17 cellular contexts compared by ENCODE assay signal in genomic region chr13:33034897-33035296, GRCh38. TPM values are rescaled to one million over a fixed set of nuclear protein-coding genes. Genes with fewer than 3 reads are reported as not detected.
"Had no signal": no experiment of that assay in that cellular context is flagged by ENCODE, and none has a peak within 500 bp of the region (broad histone marks: within the 10 kb centered on the region; RNA-seq: fewer than 3 reads in every experiment).

No MANE protein-coding gene starts in this region.

- H3K9me3 Mint-ChIP-seq: activated CD4-positive, alpha-beta memory T cell treated with anti-CD3 and anti-CD28 coated beads for 36 hours; stimulated activated effector memory CD8-positive, alpha-beta T cell treated with anti-CD3 and anti-CD28 coated beads, Interleukin-12 subunit alpha, Interleukin-12 subunit beta, amount 100 ng/mL, for 72 hours; T-helper 2 cell treated with Interferon-gamma antibody and Interleukin-4, amounts not matched to agents 5 μg/mL and 100 μg/mL, for 36 hours had no signal

- H3K4me1 ChIP-seq: ascending aorta had no signal

- H3K4me3 ChIP-seq: ascending aorta, lung, smooth muscle cell had no signal

- H3K27ac Mint-ChIP-seq: activated CD4-positive, alpha-beta memory T cell treated with anti-CD3 and anti-CD28 coated beads for 36 hours; activated naive CD8-positive, alpha-beta T cell treated with anti-CD3 and anti-CD28 coated beads, Interleukin-2, amount 10 ng/mL, durations not matched to agents 7 days and 5 days; progenitor cell of endocrine pancreas; stimulated activated effector memory CD8-positive, alpha-beta T cell treated with anti-CD3 and anti-CD28 coated beads, Interleukin-12 subunit alpha, Interleukin-12 subunit beta, amount 100 ng/mL, for 72 hours; T-helper 2 cell treated with Interferon-gamma antibody and Interleukin-4, amounts not matched to agents 5 μg/mL and 100 μg/mL, for 36 hours had no signal

- H3K27me3 ChIP-seq: ascending aorta had no signal

- H3K36me3 Mint-ChIP-seq: activated CD4-positive, alpha-beta memory T cell treated with anti-CD3 and anti-CD28 coated beads for 36 hours; naive B cell; stimulated activated effector memory CD8-positive, alpha-beta T cell treated with anti-CD3 and anti-CD28 coated beads, Interleukin-12 subunit alpha, Interleukin-12 subunit beta, amount 100 ng/mL, for 72 hours had no signal

- ATAC-seq: right cardiac atrium; stimulated activated effector memory CD8-positive, alpha-beta T cell treated with anti-CD3 and anti-CD28 coated beads, Interleukin-12 subunit alpha, Interleukin-12 subunit beta, amount 100 ng/mL, for 72 hours had no signal

- H3K4me3 Mint-ChIP-seq: activated CD4-positive, alpha-beta memory T cell treated with anti-CD3 and anti-CD28 coated beads for 36 hours; activated naive CD8-positive, alpha-beta T cell treated with anti-CD3 and anti-CD28 coated beads, Interleukin-2, amount 10 ng/mL, durations not matched to agents 7 days and 5 days; stimulated activated effector memory CD8-positive, alpha-beta T cell treated with anti-CD3 and anti-CD28 coated beads, Interleukin-12 subunit alpha, Interleukin-12 subunit beta, amount 100 ng/mL, for 72 hours; T-helper 2 cell treated with Interferon-gamma antibody and Interleukin-4, amounts not matched to agents 5 μg/mL and 100 μg/mL, for 36 hours had no signal

- H3K9me3 ChIP-seq: ascending aorta had no signal

- DNase-seq: activated CD4-positive, alpha-beta memory T cell treated with anti-CD3 and anti-CD28 coated beads for 36 hours; activated CD4-positive, CD25-positive, alpha-beta regulatory T cell treated with anti-CD3 and anti-CD28 coated beads, Interleukin-2, amount 50 U/mL, for 72 hours; activated gamma-delta T cell; activated naive CD8-positive, alpha-beta T cell treated with anti-CD3 and anti-CD28 coated beads, Interleukin-2, amount 10 ng/mL, durations not matched to agents 7 days and 5 days; activated T-cell treated with anti-CD3 and anti-CD28 coated beads, Interleukin-2, amount 50 U/mL, for 48 hours; effector CD4-positive, alpha-beta T cell; naive B cell; right cardiac atrium; substantia nigra; trophoblast cell had no signal

- H3K36me3 ChIP-seq: ascending aorta had no signal

- H3K27ac ChIP-seq: ascending aorta had no signal

RNA-seq across cellular contexts. Expression of gene KL, which starts 18.7 kb away (rescaled TPM):
- total RNA-seq: bronchial epithelial cell had no signal
